In the genomic region with DNA sequence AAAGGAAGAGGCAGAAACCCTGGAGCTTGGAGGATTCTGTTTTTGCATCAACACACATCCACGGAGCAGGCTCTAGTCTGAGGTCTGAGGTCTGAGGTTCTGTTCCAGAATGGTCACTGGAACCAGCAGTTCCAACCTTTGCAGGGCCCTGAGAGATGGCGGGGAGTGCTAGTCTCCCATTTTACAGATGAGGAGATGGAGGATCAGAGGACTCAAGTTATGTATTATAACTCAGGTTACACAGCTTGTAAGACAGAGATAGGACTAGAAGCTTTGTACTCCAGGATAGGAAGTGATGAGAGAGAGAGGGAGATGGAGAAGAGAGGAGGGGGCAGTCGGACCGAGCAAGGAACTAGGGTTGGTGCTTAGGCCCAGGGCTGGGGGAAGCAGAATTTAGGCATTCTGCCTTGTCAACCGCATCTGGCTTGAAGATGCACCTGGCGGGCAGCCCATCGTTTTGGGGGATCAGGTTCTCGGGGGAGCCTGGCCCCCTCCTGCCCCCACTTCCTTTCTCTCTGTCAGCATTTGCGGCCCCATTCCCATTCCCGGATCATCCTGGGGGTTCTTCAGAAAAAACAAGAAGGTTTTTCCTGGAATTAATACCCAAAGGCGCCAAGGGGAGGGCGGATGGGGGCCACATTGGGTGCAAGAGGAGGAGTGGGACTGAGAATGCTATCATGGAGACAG, we compare ENCODE assay signal across 26 cellular contexts. TPM values are rescaled to one million over a fixed set of nuclear protein-coding genes. Genes with fewer than 3 reads are reported as not detected.
DNase-seq lines count a peak whose midpoint lies in the region; ATAC-seq and TF ChIP-seq lines count a peak whose summit lies in the region.
"Had no signal": no experiment of that assay in that cellular context is flagged by ENCODE, and none has a peak within 500 bp of the region (broad histone marks: within the 10 kb centered on the region; RNA-seq: fewer than 3 reads in every experiment).

No MANE protein-coding gene starts in this region.

- peak overlapping the region; percentile 47 for H2AK5ac ChIP-seq in neuronal stem cell (ENCODE audit: low read depth, low read length)

- peak overlapping the region; percentile 97 for H3K27ac ChIP-seq in ACC112 (ENCODE audit: low read depth, low read length)
- peak overlapping the region; percentile 91 for H3K27ac ChIP-seq in Panc1 (ENCODE audit: low read length)
- peak overlapping the region; percentile 93 for H3K27ac ChIP-seq in epithelial cell of prostate
- no peak overlapping the region for H3K27ac ChIP-seq in neuronal stem cell (replicated peaks; ENCODE audit: low read length)
- peak overlapping the region in 1 of 4 donors; percentile 14 for H3K27ac ChIP-seq in esophagus muscularis mucosa (replicated peaks in 1 of 4)
- H3K27ac ChIP-seq: neural progenitor cell had no signal

- H3K4me2 ChIP-seq in neuronal stem cell (ENCODE audit: insufficient read depth, low read length, poor library complexity, severe bottlenecking), result no peak overlapping the region
- H3K4me2 ChIP-seq: neural progenitor cell had no signal

- in situ Hi-C loops in Panc1 (cut with HindIII; ENCODE audit: low pct_unique_long_range_greater_than_20kb, low sequenced_read_pairs), result no loop called here

- POLR2A ChIA-PET in Panc1 (lab: Charles Lee), result no interaction called here

- H4K91ac ChIP-seq in neuronal stem cell (ENCODE audit: low read depth, low read length, poor library complexity), result no peak overlapping the region

- no peak overlapping the region for H2AFZ ChIP-seq in ACC112 (ENCODE audit: low read length, unreplicated experiment)
- H2AFZ ChIP-seq in neuronal stem cell (ENCODE audit: low read length), result no peak overlapping the region
- H2AFZ ChIP-seq: neural progenitor cell had no signal

- H3K4me3 ChIP-seq in ACC112 (ENCODE audit: low read depth, low read length), result peak overlapping the region; percentile 57
- no peak overlapping the region for H3K4me3 ChIP-seq in Panc1 (ENCODE audit: low read depth in 2 of 2, low read length in 2 of 2)
- H3K4me3 ChIP-seq in neuronal stem cell (ENCODE audit: low read length in 2 of 2), result no peak overlapping the region
- H3K4me3 ChIP-seq in esophagus muscularis mucosa, result no peak overlapping the region
- H3K4me3 ChIP-seq: body of pancreas, neural progenitor cell, testis had no signal

- no peak overlapping the region for H2BK15ac ChIP-seq in neuronal stem cell (ENCODE audit: low read length)

- no peak overlapping the region for H3K18ac ChIP-seq in neuronal stem cell (ENCODE audit: low read length)

- peaks cover 84% of the 10 kb centered on the region for H3K4me1 ChIP-seq in ACC112 (ENCODE audit: control insufficient read depth, insufficient read depth, low read length, unreplicated experiment)
- peaks cover 58% of the 10 kb centered on the region for H3K4me1 ChIP-seq in Panc1 (ENCODE audit: control insufficient read depth, insufficient read depth, low read length)
- peaks cover 20 to 36% of the 10 kb centered on the region in 2 donors for H3K4me1 ChIP-seq in neuronal stem cell (ENCODE audit: control insufficient read depth in 2 of 2, insufficient read depth in 1 of 2, low read depth in 1 of 2, low read length in 2 of 2)
- H3K4me1 ChIP-seq in esophagus muscularis mucosa, result peaks cover 60 to 90% (median 75%) of the 10 kb centered on the region in 4 donors
- H3K4me1 ChIP-seq: body of pancreas had no signal

- no peak for ATAC-seq in Panc1
- ATAC-seq: HCT116, left colon had no signal

- TF ChIP-seq CTCF in Panc1 (IDR thresholded peaks at IDR 0.05) (no peak), esophagus muscularis mucosa (IDR thresholded peaks at IDR 0.05) (no peak)

- no peak overlapping the region for H2BK12ac ChIP-seq in neuronal stem cell (ENCODE audit: low read length)

- no peak overlapping the region for H3K23ac ChIP-seq in neuronal stem cell (ENCODE audit: low read depth, low read length, poor library complexity)

- no TSS peak for BruUV-seq in Panc1 (replicated peaks; lab: Mats Ljungman, UMichigan)

- H3K9me3 ChIP-seq in Panc1 (ENCODE audit: control insufficient read depth, insufficient read depth, low read depth, low read length) (no peaks in the 10 kb centered on the region), neuronal stem cell (replicated peaks in 1 of 2; ENCODE audit: control insufficient read depth in 2 of 2, insufficient read depth in 1 of 2, low read depth in 1 of 2, low read length in 2 of 2) (no peaks in the 10 kb centered on the region), esophagus muscularis mucosa (no peaks in the 10 kb centered on the region)
- H3K9me3 ChIP-seq: body of pancreas, testis had no signal

- DNase-seq in Panc1 (ENCODE audit: low read depth, low spot score), result no peak
- DNase-seq in epithelial cell of prostate (ENCODE audit: low read depth, low spot score), result no peak
- no peak for DNase-seq in neuronal stem cell (ENCODE audit: low spot score)
- no peak for DNase-seq in ecto neural progenitor cell (ENCODE audit: low spot score)
- no peak for DNase-seq in T-helper 1 cell
- DNase-seq in NOMO-1 treated with dmso at 0.1 percent for 144 hours (lab: John Stamatoyannopoulos, UW; ENCODE audit: unreplicated experiment), result no peak
- no peak for DNase-seq in esophagus muscularis mucosa (ENCODE audit: extremely low spot score)
- DNase-seq: activated CD4-positive, alpha-beta T cell treated with anti-CD3 and anti-CD28 coated beads for 4 hours; activated CD8-positive, alpha-beta memory T cell treated with anti-CD3 and anti-CD28 coated beads, Interleukin-2, amount 10 ng/mL, durations not matched to agents 7 days and 5 days; activated naive CD8-positive, alpha-beta T cell treated with anti-CD3 and anti-CD28 coated beads for 36 hours; CD4-positive, alpha-beta memory T cell; cortex of kidney; left colon; NCI-H1092; NCI-H2081; NK-92 treated with Interleukin-12 subunit alpha and Interleukin-12 subunit beta, amount 100 ng/mL, for 24 hours; testis had no signal

- H2BK5ac ChIP-seq in neuronal stem cell (ENCODE audit: low read length), result no peak overlapping the region

- TF ChIP-seq POLR2A in esophagus muscularis mucosa (IDR thresholded peaks at IDR 0.05; ENCODE audit: low read depth), result no peak

- H2BK120ac ChIP-seq in neuronal stem cell (ENCODE audit: low read depth, low read length), result no peak overlapping the region

- H3K36me3 ChIP-seq in ACC112 (ENCODE audit: insufficient read depth, low read length) (no peaks in the 10 kb centered on the region), Panc1 (ENCODE audit: control insufficient read depth, insufficient read depth, low read length) (no peaks in the 10 kb centered on the region), neuronal stem cell (replicated peaks in 1 of 2; ENCODE audit: control insufficient read depth in 2 of 2, insufficient read depth in 2 of 2, low read length in 2 of 2) (no peaks in the 10 kb centered on the region), esophagus muscularis mucosa (no peaks in the 10 kb centered on the region)
- H3K36me3 ChIP-seq: neural progenitor cell had no signal

- no peak overlapping the region for H3K4ac ChIP-seq in neuronal stem cell (ENCODE audit: low read length)

- H3K27me3 ChIP-seq in ACC112 (ENCODE audit: insufficient read depth, low read length) (no peaks in the 10 kb centered on the region), Panc1 (ENCODE audit: control insufficient read depth, insufficient read depth, low read length) (no peaks in the 10 kb centered on the region), neuronal stem cell (ENCODE audit: control insufficient read depth in 3 of 3, insufficient read depth in 3 of 3, low read depth in 1 of 3, low read length in 3 of 3) (peaks cover 0 to 29% (median under 1%) of the 10 kb centered on the region in 3 experiments), esophagus muscularis mucosa (peaks cover 0 to 67% (median 4%) of the 10 kb centered on the region in 4 donors)
- H3K27me3 ChIP-seq: body of pancreas, testis had no signal

- TF ChIP-seq EP300 in esophagus muscularis mucosa (IDR thresholded peaks at IDR 0.05), result no peak

- intact Hi-C loops in Panc1 (cut with micrococcal nuclease; ENCODE audit: unreplicated experiment), result no loop called here
- intact Hi-C loops in esophagus muscularis mucosa (cut with DNase I), result no loop called here

- no CpG with 5 or more reads among the region's 12 CpGs for WGBS in neuronal stem cell (ENCODE audit: extremely low coverage in 2 of 2, insufficient read length in 2 of 2, insufficient replicate concordance in 1 of 2), 2 donors
- 76% methylated on average over 12 of the region's 12 CpGs for WGBS in esophagus muscularis mucosa

- no peaks in the 10 kb centered on the region for H3K79me1 ChIP-seq in neuronal stem cell (ENCODE audit: low read depth, low read length)

- no peak overlapping the region for H3K14ac ChIP-seq in neuronal stem cell (ENCODE audit: low read length)

- CTCF ChIA-PET in Panc1 (lab: Charles Lee), result interaction anchor here (0.6 to 1.2 kb wide), 4 partner anchors 15 to 210 kb away, joined by 3 read pairs; a partner anchor contains a TSS

- H3K79me2 ChIP-seq in ACC112 (ENCODE audit: control insufficient read depth, insufficient read depth, low read length, unreplicated experiment), result peaks cover 68% of the 10 kb centered on the region

- no peak overlapping the region for H4K8ac ChIP-seq in neuronal stem cell (ENCODE audit: low read depth, low read length)

- H3K9ac ChIP-seq in neuronal stem cell (ENCODE audit: low read depth, low read length, poor library complexity), result no peak overlapping the region
- H3K9ac ChIP-seq: neural progenitor cell had no signal

RNA-seq across cellular contexts. Expression of a gene that starts 5.6 kb away (rescaled TPM):
- total RNA-seq in Panc1 (2021; ENCODE audit: unreplicated experiment) (16.1 TPM), esophagus muscularis mucosa (10 to 100 TPM in 2 of 4 donors, 1 to 10 TPM in 2; 6.1 to 13.6 (median 10.9) TPM)
- polyA plus RNA-seq in Panc1 (2012; ENCODE audit: insufficient read length), result 13.3 TPM
- 0.78 TPM for polyA plus RNA-seq in neuronal stem cell (2013, experiment 1 of 2)
- 0.62 TPM for polyA plus RNA-seq in neuronal stem cell (2013, experiment 2 of 2)
- total RNA-seq: activated CD8-positive, alpha-beta memory T cell treated with anti-CD3 and anti-CD28 coated beads, Interleukin-2, amount 10 ng/mL, durations not matched to agents 7 days and 5 days; activated naive CD8-positive, alpha-beta T cell treated with anti-CD3 and anti-CD28 coated beads for 36 hours; activated T-helper 17 cell treated with anti-CD3 and anti-CD28 coated beads, Interleukin-2, amount 50 U/mL, for 72 hours; RPMI7951 had no signal
- polyA plus RNA-seq: CD4-positive, alpha-beta memory T cell had no signal

RNA-seq across cellular contexts. Expression of a gene that starts 21.3 kb away (rescaled TPM):
- 0.77 TPM for total RNA-seq in Panc1 (2021; ENCODE audit: unreplicated experiment)
- polyA plus RNA-seq in Panc1 (2012; ENCODE audit: insufficient read length), result 0.86 TPM
- polyA plus RNA-seq in neuronal stem cell (2013, experiment 1 of 2), result 0.03 TPM
- polyA plus RNA-seq in neuronal stem cell (2013, experiment 2 of 2), result 0.01 TPM
- total RNA-seq in esophagus muscularis mucosa, result not detected
- total RNA-seq: activated CD8-positive, alpha-beta memory T cell treated with anti-CD3 and anti-CD28 coated beads, Interleukin-2, amount 10 ng/mL, durations not matched to agents 7 days and 5 days; activated naive CD8-positive, alpha-beta T cell treated with anti-CD3 and anti-CD28 coated beads for 36 hours; activated T-helper 17 cell treated with anti-CD3 and anti-CD28 coated beads, Interleukin-2, amount 50 U/mL, for 72 hours; body of pancreas; CD4-positive, alpha-beta memory T cell; frontal cortex; left colon; mononuclear cell; NCI-H460; RPMI7951 had no signal
- polyA plus RNA-seq: CD4-positive, alpha-beta memory T cell had no signal

RNA-seq across cellular contexts. Expression of a gene that starts 38.4 kb away (rescaled TPM):
- total RNA-seq in Panc1 (2021; ENCODE audit: unreplicated experiment) (0.21 TPM), esophagus muscularis mucosa (1 to 10 TPM in 3 of 4 donors, under 1 TPM in 1; 0.58 to 2.5 (median 1.8) TPM)
- 0.46 TPM for polyA plus RNA-seq in Panc1 (2012; ENCODE audit: insufficient read length)
- polyA plus RNA-seq in neuronal stem cell (2013, experiment 1 of 2), result 0.07 TPM
- 0.11 TPM for polyA plus RNA-seq in neuronal stem cell (2013, experiment 2 of 2)
- total RNA-seq: RPMI7951 had no signal
- polyA plus RNA-seq: CD4-positive, alpha-beta memory T cell had no signal

RNA-seq across cellular contexts. Expression of a gene that starts 40.2 kb away (rescaled TPM):
- total RNA-seq in Panc1 (2021; ENCODE audit: unreplicated experiment), result not detected
- not detected for polyA plus RNA-seq in Panc1 (2012; ENCODE audit: insufficient read length)
- polyA plus RNA-seq in neuronal stem cell (2013, experiment 1 of 2), result 0.01 TPM
- 0.01 TPM for polyA plus RNA-seq in neuronal stem cell (2013, experiment 2 of 2)
- total RNA-seq in esophagus muscularis mucosa, result not detected
- total RNA-seq: left colon, mononuclear cell, RPMI7951 had no signal
- polyA plus RNA-seq: CD4-positive, alpha-beta memory T cell had no signal
